ENCODE assay signal across 2 cellular contexts in the genomic region with DNA sequence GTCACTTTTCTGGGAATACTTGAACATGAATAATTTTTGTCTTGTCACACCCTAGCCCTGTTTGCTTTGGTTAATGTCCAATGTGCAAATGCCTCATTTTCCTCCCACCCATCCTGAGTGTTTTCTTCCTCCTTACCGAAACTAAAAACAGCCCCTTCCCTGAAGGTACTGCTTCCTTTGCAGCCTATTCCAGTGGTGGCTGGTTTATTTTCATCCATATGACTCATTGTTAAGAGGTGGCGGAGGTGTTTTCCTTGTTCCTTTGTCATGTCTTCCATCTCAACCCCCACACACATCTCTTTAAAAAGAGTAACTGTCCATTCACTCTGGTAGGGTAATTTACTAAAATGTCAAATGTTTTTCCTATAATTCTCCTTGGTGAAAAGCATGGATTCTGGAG.
TF ChIP-seq lines count a peak whose summit lies in the region.

No MANE protein-coding gene starts in this region.

TF ChIP-seq in IMR-90, 13 proteins besides CTCF, POLR2A, EP300 and RAD21:
- TF ChIP-seq SMC3 (IDR thresholded peaks at IDR 0.05; ENCODE audit: low read depth, low read length): no peak
- TF ChIP-seq RFX5 (IDR thresholded peaks at IDR 0.05; ENCODE audit: low read depth, low read length): no peak
- TF ChIP-seq, protein P1, sequence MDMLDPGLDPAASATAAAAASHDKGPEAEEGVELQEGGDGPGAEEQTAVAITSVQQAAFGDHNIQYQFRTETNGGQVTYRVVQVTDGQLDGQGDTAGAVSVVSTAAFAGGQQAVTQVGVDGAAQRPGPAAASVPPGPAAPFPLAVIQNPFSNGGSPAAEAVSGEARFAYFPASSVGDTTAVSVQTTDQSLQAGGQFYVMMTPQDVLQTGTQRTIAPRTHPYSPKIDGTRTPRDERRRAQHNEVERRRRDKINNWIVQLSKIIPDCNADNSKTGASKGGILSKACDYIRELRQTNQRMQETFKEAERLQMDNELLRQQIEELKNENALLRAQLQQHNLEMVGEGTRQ (IDR thresholded peaks at IDR 0.05; ENCODE audit: low read depth, low read length): no peak
- no peak for TF ChIP-seq CHD1 (IDR thresholded peaks at IDR 0.05; ENCODE audit: low read depth, low read length)
- TF ChIP-seq, protein P2, sequence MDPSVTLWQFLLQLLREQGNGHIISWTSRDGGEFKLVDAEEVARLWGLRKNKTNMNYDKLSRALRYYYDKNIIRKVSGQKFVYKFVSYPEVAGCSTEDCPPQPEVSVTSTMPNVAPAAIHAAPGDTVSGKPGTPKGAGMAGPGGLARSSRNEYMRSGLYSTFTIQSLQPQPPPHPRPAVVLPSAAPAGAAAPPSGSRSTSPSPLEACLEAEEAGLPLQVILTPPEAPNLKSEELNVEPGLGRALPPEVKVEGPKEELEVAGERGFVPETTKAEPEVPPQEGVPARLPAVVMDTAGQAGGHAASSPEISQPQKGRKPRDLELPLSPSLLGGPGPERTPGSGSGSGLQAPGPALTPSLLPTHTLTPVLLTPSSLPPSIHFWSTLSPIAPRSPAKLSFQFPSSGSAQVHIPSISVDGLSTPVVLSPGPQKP (IDR thresholded peaks at IDR 0.05; ENCODE audit: borderline replicate concordance, low read depth, low read length): no peak
- TF ChIP-seq RCOR1 (IDR thresholded peaks at IDR 0.05; ENCODE audit: insufficient replicate concordance, low read length): no peak
- TF ChIP-seq MAFK (IDR thresholded peaks at IDR 0.05; ENCODE audit: low read depth, low read length): no peak
- TF ChIP-seq MAZ (IDR thresholded peaks at IDR 0.05; ENCODE audit: borderline replicate concordance, low read depth, low read length): no peak
- no peak for TF ChIP-seq FOS (IDR thresholded peaks at IDR 0.05; ENCODE audit: low read depth, low read length)
- no peak for TF ChIP-seq MXI1 (IDR thresholded peaks at IDR 0.05; ENCODE audit: borderline replicate concordance, low read depth, low read length)
- TF ChIP-seq CEBPB (IDR thresholded peaks at IDR 0.05; ENCODE audit: low read depth, low read length): no peak

TF ChIP-seq in K562, 482 proteins besides CTCF, POLR2A, EP300 and RAD21:
- TF ChIP-seq, protein P3, sequence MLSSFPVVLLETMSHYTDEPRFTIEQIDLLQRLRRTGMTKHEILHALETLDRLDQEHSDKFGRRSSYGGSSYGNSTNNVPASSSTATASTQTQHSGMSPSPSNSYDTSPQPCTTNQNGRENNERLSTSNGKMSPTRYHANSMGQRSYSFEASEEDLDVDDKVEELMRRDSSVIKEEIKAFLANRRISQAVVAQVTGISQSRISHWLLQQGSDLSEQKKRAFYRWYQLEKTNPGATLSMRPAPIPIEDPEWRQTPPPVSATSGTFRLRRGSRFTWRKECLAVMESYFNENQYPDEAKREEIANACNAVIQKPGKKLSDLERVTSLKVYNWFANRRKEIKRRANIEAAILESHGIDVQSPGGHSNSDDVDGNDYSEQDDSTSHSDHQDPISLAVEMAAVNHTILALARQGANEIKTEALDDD (IDR thresholded peaks at IDR 0.05): peak; percentile 59; the same call in 1 of the 2 replicates
- TF ChIP-seq ATF7 (IDR thresholded peaks at IDR 0.05) (0 out of 2 replicates have a peak, but pooled peaks have one; percentile 17), ZNF134 (CRISPR knock-in tag; conservative IDR thresholded peaks at IDR 0.05) (no peak), SMARCE1 (IDR thresholded peaks at IDR 0.05) (no peak), JUND (IDR thresholded peaks at IDR 0.05; ENCODE audit: borderline replicate concordance, low read depth, low read length) (peak; percentile 86), JUND (tag; IDR thresholded peaks at IDR 0.05; ENCODE audit: borderline replicate concordance, low read depth, low read length) (peak; percentile 81; the same call in 2 of the 3 replicates), SOX6 (IDR thresholded peaks at IDR 0.05) (peak; percentile 69; the same call in 1 of the 2 replicates), CBX5 (IDR thresholded peaks at IDR 0.05; ENCODE audit: borderline replicate concordance, low read depth) (peak; percentile 46; the same call in 1 of the 2 replicates), NRF1 (conservative IDR thresholded peaks at IDR 0.05 in 1 of 2, IDR thresholded peaks at IDR 0.05 in 1 of 2) (no peak), KLF16 (IDR thresholded peaks at IDR 0.05) (0 out of 2 replicates have a peak, but pooled peaks have one; percentile 34), CBX3 (IDR thresholded peaks at IDR 0.05; ENCODE audit: borderline replicate concordance in 1 of 2, low read length in 2 of 2) (peak in 1 of 2 experiments; percentile 76; a peak in 1 of 3 replicates), POLR2H (tag; IDR thresholded peaks at IDR 0.05; ENCODE audit: low read depth) (no peak), BMI1 (IDR thresholded peaks at IDR 0.05; ENCODE audit: low read length) (no peak), CHD1 (IDR thresholded peaks at IDR 0.05; ENCODE audit: low read length) (no peak), MEIS2 (IDR thresholded peaks at IDR 0.05; ENCODE audit: partially characterized antibody) (no peak), EGR1 (conservative IDR thresholded peaks at IDR 0.05) (peak; percentile 66), CREBBP (IDR thresholded peaks at IDR 0.05; ENCODE audit: low read depth, low read length) (no peak), LEF1 (IDR thresholded peaks at IDR 0.05) (peak; percentile 15; the same call in 1 of the 2 replicates), ZNF766 (CRISPR knock-in tag; conservative IDR thresholded peaks at IDR 0.05) (peak; percentile 70), MEF2D (tag; conservative IDR thresholded peaks at IDR 0.05; ENCODE audit: low read depth) (peak; percentile 75), FOXA3 (CRISPR knock-in tag; conservative IDR thresholded peaks at IDR 0.05 in 1 of 2, IDR thresholded peaks at IDR 0.05 in 1 of 2) (no peak; a peak in 1 of 4 replicates), DMBX1 (CRISPR knock-in tag; IDR thresholded peaks at IDR 0.05; ENCODE audit: borderline replicate concordance) (no peak), JUN (IDR thresholded peaks at IDR 0.05; ENCODE audit: borderline replicate concordance, low read depth, low read length) (peak; percentile 84; the same call in 1 of the 2 replicates), JUN (CRISPR knock-in tag; IDR thresholded peaks at IDR 0.05; ENCODE audit: borderline replicate concordance) (peak; percentile 75; the same call in 1 of the 2 replicates), ZNF589 (CRISPR knock-in tag; IDR thresholded peaks at IDR 0.05; ENCODE audit: low read depth) (0 out of 2 replicates have a peak, but pooled peaks have one; percentile 51), MAFK (IDR thresholded peaks at IDR 0.05; ENCODE audit: low read length) (no peak), ARID1B (IDR thresholded peaks at IDR 0.05) (0 out of 2 replicates have a peak, but pooled peaks have one; percentile 20), MTA1 (IDR thresholded peaks at IDR 0.05; ENCODE audit: borderline replicate concordance) (no peak), ZNF584 (CRISPR knock-in tag; IDR thresholded peaks at IDR 0.05; ENCODE audit: low read depth) (0 out of 2 replicates have a peak, but pooled peaks have one; percentile 41), FOSL1 (tag; conservative IDR thresholded peaks at IDR 0.05) (peak; percentile 94), ZEB2 (IDR thresholded peaks at IDR 0.05) (0 out of 2 replicates have a peak, but pooled peaks have one; percentile 31), TEAD4 (IDR thresholded peaks at IDR 0.05; ENCODE audit: low read length) (no peak; the same call in 1 of the 2 replicates), TEAD4 (CRISPR knock-in tag; IDR thresholded peaks at IDR 0.05; ENCODE audit: borderline replicate concordance) (no peak), ZNF408 (CRISPR knock-in tag; IDR thresholded peaks at IDR 0.05; ENCODE audit: low read depth) (no peak), TRIM24 (IDR thresholded peaks at IDR 0.05) (peak; percentile 61 to 81; a peak in 2 of 4 replicates), MEF2A (IDR thresholded peaks at IDR 0.05; ENCODE audit: control insufficient read depth, low read depth, low read length) (peak; percentile 88), BCL6 (CRISPR knock-in tag; IDR thresholded peaks at IDR 0.05) (no peak), CTBP1 (IDR thresholded peaks at IDR 0.05; ENCODE audit: borderline replicate concordance) (0 out of 2 replicates have a peak, but pooled peaks have one; percentile 11), NFE2 (IDR thresholded peaks at IDR 0.05; ENCODE audit: low read depth) (0 out of 2 replicates have a peak, but pooled peaks have one; percentile 17)
- TF ChIP-seq, protein P4, sequence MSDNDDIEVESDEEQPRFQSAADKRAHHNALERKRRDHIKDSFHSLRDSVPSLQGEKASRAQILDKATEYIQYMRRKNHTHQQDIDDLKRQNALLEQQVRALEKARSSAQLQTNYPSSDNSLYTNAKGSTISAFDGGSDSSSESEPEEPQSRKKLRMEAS (CRISPR knock-in tag; IDR thresholded peaks at IDR 0.05): no peak
- TF ChIP-seq, protein P5, sequence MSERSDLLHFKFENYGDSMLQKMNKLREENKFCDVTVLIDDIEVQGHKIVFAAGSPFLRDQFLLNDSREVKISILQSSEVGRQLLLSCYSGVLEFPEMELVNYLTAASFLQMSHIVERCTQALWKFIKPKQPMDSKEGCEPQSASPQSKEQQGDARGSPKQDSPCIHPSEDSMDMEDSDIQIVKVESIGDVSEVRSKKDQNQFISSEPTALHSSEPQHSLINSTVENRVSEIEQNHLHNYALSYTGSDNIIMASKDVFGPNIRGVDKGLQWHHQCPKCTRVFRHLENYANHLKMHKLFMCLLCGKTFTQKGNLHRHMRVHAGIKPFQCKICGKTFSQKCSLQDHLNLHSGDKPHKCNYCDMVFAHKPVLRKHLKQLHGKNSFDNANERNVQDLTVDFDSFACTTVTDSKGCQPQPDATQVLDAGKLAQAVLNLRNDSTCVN (CRISPR knock-in tag; IDR thresholded peaks at IDR 0.05): no peak
- TF ChIP-seq, protein P6, sequence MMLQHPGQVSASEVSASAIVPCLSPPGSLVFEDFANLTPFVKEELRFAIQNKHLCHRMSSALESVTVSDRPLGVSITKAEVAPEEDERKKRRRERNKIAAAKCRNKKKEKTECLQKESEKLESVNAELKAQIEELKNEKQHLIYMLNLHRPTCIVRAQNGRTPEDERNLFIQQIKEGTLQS (IDR thresholded peaks at IDR 0.05): peak; percentile 87
- TF ChIP-seq, protein P6 (CRISPR knock-in tag; conservative IDR thresholded peaks at IDR 0.05): no peak
- TF ChIP-seq, protein P7, sequence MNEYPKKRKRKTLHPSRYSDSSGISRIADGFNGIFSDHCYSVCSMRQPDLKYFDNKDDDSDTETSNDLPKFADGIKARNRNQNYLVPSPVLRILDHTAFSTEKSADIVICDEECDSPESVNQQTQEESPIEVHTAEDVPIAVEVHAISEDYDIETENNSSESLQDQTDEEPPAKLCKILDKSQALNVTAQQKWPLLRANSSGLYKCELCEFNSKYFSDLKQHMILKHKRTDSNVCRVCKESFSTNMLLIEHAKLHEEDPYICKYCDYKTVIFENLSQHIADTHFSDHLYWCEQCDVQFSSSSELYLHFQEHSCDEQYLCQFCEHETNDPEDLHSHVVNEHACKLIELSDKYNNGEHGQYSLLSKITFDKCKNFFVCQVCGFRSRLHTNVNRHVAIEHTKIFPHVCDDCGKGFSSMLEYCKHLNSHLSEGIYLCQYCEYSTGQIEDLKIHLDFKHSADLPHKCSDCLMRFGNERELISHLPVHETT (CRISPR knock-in tag; conservative IDR thresholded peaks at IDR 0.05 in 1 of 2, IDR thresholded peaks at IDR 0.05 in 1 of 2): no peak
